Comparison of ENCODE assay signal across 18 cellular contexts in the genomic region with DNA sequence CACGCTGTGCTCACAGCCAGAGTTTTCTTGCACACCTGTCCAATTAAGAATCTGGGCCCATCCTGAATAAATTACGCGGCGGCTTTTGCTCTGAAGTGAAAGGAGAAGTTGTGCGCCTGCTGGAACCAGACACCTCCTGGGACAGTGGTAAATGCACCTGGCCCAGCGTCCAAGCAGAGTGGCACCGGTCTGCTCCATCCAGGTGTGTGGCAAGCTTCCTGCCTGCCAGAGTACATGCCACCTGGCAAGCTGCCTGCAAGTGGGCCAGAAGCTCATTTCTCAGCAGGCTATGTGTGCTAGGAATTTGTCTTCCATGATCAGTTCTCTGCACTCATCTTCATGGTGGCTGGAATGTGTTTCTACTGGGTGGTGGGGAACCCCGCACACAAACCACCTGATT.
"Had no signal": no experiment of that assay in that cellular context is flagged by ENCODE, and none has a peak within 500 bp of the region (broad histone marks: within the 10 kb centered on the region; RNA-seq: fewer than 3 reads in every experiment).

No MANE protein-coding gene starts in this region.

- H3K27ac ChIP-seq: brain microvascular endothelial cell, esophagus squamous epithelium, parathyroid adenoma, tibial nerve, vagina had no signal

- ATAC-seq: left ventricle myocardium superior; mucosa of descending colon; naive thymus-derived CD8-positive, alpha-beta T cell had no signal

- H3K9me3 ChIP-seq: esophagus squamous epithelium, mucosa of descending colon, tibial nerve, vagina had no signal

- DNase-seq: activated CD4-positive, alpha-beta T cell treated with anti-CD3 and anti-CD28 coated beads, Interleukin-2, amount 10 ng/mL, durations not matched to agents 7 days and 5 days; activated CD8-positive, alpha-beta memory T cell treated with anti-CD3 and anti-CD28 coated beads for 24 hours; activated gamma-delta T cell treated with Interleukin-2 at 50 U/mL for 16 hours; activated naive CD8-positive, alpha-beta T cell treated with anti-CD3 and anti-CD28 coated beads for 36 hours; brain microvascular endothelial cell; effector CD8-positive, alpha-beta T cell; esophagus squamous epithelium; hippocampal formation; left ventricle myocardium superior; mucosa of descending colon; naive thymus-derived CD8-positive, alpha-beta T cell; stimulated activated CD4-positive, alpha-beta T cell treated with anti-CD3 and anti-CD28 coated beads, Interleukin-2, amount 100 ng/mL, for 48 hours; stimulated activated naive CD4-positive, alpha-beta T cell had no signal

- FAIRE-seq: endothelial cell of umbilical vein, keratinocyte had no signal

- H3K4me1 ChIP-seq: esophagus squamous epithelium, parathyroid adenoma, tibial nerve, vagina had no signal

- H3K36me3 ChIP-seq: brain microvascular endothelial cell, esophagus squamous epithelium, tibial nerve, vagina had no signal

- H3K9ac ChIP-seq: parathyroid adenoma had no signal

- H3K4me3 ChIP-seq: esophagus squamous epithelium, mucosa of descending colon, tibial nerve, vagina had no signal
